9 cellular contexts compared by ENCODE assay signal in the genomic region with DNA sequence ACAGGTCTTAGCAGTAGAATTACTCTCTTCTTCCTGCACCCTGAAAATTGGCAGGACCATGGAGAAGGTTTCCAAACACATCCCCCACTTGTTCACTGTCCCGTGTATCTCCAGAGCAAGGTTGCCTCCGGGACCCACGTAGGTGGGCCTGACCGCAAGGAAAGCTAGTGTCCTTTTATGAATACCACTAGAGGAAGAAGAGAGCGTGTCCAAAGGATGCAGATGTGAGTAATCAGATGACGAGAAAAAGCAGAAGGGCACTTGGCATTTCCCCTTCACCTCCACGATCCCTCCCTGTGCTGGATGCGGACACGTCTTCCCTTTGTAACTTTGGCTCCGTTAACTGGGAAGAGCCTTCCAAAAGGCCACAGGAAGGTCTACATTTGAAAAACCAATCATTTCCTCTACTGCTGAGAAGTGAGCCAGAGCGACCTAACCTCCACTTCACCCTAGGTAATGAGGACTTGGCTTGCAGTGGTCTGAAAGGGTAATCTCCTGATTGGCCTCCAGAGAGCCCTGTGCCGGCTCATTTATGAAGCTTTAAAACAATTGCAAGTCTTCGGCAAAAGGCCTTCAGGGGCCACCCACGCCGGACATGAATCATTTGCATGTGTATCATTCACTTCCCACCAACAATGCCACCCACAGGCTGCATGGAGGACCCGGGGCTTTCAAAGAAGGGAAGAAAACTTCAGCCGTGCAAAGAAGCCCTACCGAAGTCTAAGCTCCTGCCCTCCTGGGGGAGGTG.
DNase-seq lines count a peak whose midpoint lies in the region; ATAC-seq and TF ChIP-seq lines count a peak whose summit lies in the region.
"Had no signal": no experiment of that assay in that cellular context is flagged by ENCODE, and none has a peak within 500 bp of the region (broad histone marks: within the 10 kb centered on the region; RNA-seq: fewer than 3 reads in every experiment).

No MANE protein-coding gene starts in this region.

- peak; percentile 21 for DNase-seq in AG09309 (ENCODE audit: low read depth)
- peak; percentile 75 for DNase-seq in brain microvascular endothelial cell
- peak; percentile 42 for DNase-seq in iPS-NIHi11 (ENCODE audit: low spot score)
- no peak for DNase-seq in stimulated activated CD4-positive, alpha-beta T cell treated with anti-CD3 and anti-CD28 coated beads, Interleukin-4, amount 100 ng/mL, for 4 hours
- DNase-seq in NCI-H2171 (lab: John Stamatoyannopoulos, UW) = no peak
- DNase-seq: NCI-H1105 had no signal

- no peak for TF ChIP-seq CTCF in AG09309 (IDR thresholded peaks at IDR 0.05; ENCODE audit: control insufficient read depth, insufficient read depth, low read depth, low read length, missing control alignments)
- no peak for TF ChIP-seq CTCF in brain microvascular endothelial cell (IDR thresholded peaks at IDR 0.05; ENCODE audit: low read depth, low read length, missing control alignments)

- no peak for ATAC-seq in HG03520 (IDR thresholded peaks at IDR 0.05; ENCODE audit: unreplicated experiment)
- no peak for ATAC-seq in HG02642 (IDR thresholded peaks at IDR 0.05; ENCODE audit: poor library complexity, unreplicated experiment)

- H3K36me3 ChIP-seq in HUES48 (ENCODE audit: control insufficient read depth, insufficient read depth, low read length) (no peaks in the 10 kb centered on the region), brain microvascular endothelial cell (replicated peaks) (no peaks in the 10 kb centered on the region)

- peaks cover 20% of the 10 kb centered on the region; the same call in 1 of the 2 replicates for H3K9me3 ChIP-seq in HUES48 (ENCODE audit: control insufficient read depth, insufficient read depth, low read length)

- in situ Hi-C loops in brain microvascular endothelial cell (cut with HindIII; ENCODE audit: low pct_ligation_motif_present, low sequenced_read_pairs) = no loop called here

- H3K4me1 ChIP-seq in HUES48 (ENCODE audit: control insufficient read depth, insufficient read depth, low read length) = peaks cover 7% of the 10 kb centered on the region; the same call in 1 of the 2 replicates

- H3K27ac ChIP-seq in HUES48 (ENCODE audit: low read depth, low read length) (peak overlapping the region; percentile 87), brain microvascular endothelial cell (peak overlapping the region; percentile 2)

- H3K9ac ChIP-seq in HUES48 (ENCODE audit: low read depth, low read length) = no peak overlapping the region

- H3K27me3 ChIP-seq in HUES48 (ENCODE audit: control insufficient read depth, insufficient read depth, low read length) (no peaks in the 10 kb centered on the region), brain microvascular endothelial cell (replicated peaks) (no peaks in the 10 kb centered on the region)

- H3K4me3 ChIP-seq in AG09309 (ENCODE audit: control insufficient read depth, low read depth, low read length) (no peak overlapping the region), HUES48 (ENCODE audit: low read depth, low read length) (no peak overlapping the region), brain microvascular endothelial cell (ENCODE audit: low read depth, low read length) (no peak overlapping the region)

Comparison
In these comparisons a context has a peak if more than half of its experiments do, and no peak if none do; other contexts are left out.
1. DNase-seq: peak in AG09309 (single experiment), brain microvascular endothelial cell (single experiment) and iPS-NIHi11 (single experiment); none in stimulated activated CD4-positive, alpha-beta T cell treated with anti-CD3 and anti-CD28 coated beads, Interleukin-4, amount 100 ng/mL, for 4 hours (0 of 2) and NCI-H2171 (single experiment).